ENCODE assay signal across 14 cellular contexts in the genomic region with DNA sequence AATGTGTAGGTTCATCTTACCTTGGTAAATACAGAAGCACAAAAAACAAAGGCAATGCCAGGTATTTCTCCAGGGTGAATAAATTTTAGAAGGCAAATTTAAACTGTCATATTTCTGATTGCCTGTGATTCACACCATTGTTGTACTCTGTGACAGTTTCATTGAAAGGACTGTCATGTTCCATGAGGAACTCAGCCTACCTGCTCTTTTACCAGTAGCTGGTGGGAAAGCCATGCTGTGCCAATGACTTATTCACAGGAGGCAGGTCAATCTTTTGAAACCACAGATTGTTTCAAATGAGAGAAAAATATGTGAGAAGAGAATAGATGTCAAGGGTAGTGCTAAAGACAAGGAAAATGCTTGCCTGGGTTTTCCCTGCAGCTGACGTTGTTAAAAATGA.
DNase-seq lines count a peak whose midpoint lies in the region; ATAC-seq and TF ChIP-seq lines count a peak whose summit lies in the region.
"Had no signal": no experiment of that assay in that cellular context is flagged by ENCODE, and none has a peak within 500 bp of the region (broad histone marks: within the 10 kb centered on the region; RNA-seq: fewer than 3 reads in every experiment).

No MANE protein-coding gene starts in this region.

- no peaks in the 10 kb centered on the region for H3K4me1 Mint-ChIP-seq in CD8-positive, alpha-beta T cell (ENCODE audit: low read depth)
- no peaks in the 10 kb centered on the region for H3K4me1 Mint-ChIP-seq in effector memory CD8-positive, alpha-beta T cell (ENCODE audit: low read depth in 2 of 2)
- H3K4me1 Mint-ChIP-seq: CD4-positive, alpha-beta memory T cell had no signal

- no peaks in the 10 kb centered on the region for H3K27me3 Mint-ChIP-seq in CD8-positive, alpha-beta T cell (ENCODE audit: low read depth)
- H3K27me3 Mint-ChIP-seq in effector memory CD8-positive, alpha-beta T cell: peaks cover 0 to 5% of the 10 kb centered on the region in 2 donors

- H4K20me1 ChIP-seq in hepatocyte (ENCODE audit: insufficient read depth, poor library complexity, severe bottlenecking): no peaks in the 10 kb centered on the region

- H3K9me3 Mint-ChIP-seq in CD8-positive, alpha-beta T cell: peaks cover 4% of the 10 kb centered on the region
- no peaks in the 10 kb centered on the region for H3K9me3 Mint-ChIP-seq in effector memory CD8-positive, alpha-beta T cell

- H3K27ac ChIP-seq in left lung (no peak overlapping the region), hepatocyte (no peak overlapping the region)
- no peak overlapping the region for H3K27ac ChIP-seq in CD8-positive, alpha-beta T cell (ENCODE audit: low read depth, low read length)
- H3K27ac ChIP-seq: GM23248 had no signal

- H3K36me3 ChIP-seq in endocrine pancreas (ENCODE audit: control insufficient read depth, insufficient read depth, low read length): no peaks in the 10 kb centered on the region
- H3K36me3 ChIP-seq in left lung: no peaks in the 10 kb centered on the region
- no peaks in the 10 kb centered on the region for H3K36me3 ChIP-seq in CD8-positive, alpha-beta T cell (ENCODE audit: insufficient read depth, low read length)
- H3K36me3 ChIP-seq in hepatocyte (replicated peaks; ENCODE audit: insufficient read depth, low read depth): peaks cover 5% of the 10 kb centered on the region

- H3K9me2 ChIP-seq in hepatocyte (replicated peaks; ENCODE audit: insufficient read depth): no peaks in the 10 kb centered on the region

- DNase-seq in left lung (no peak), putamen (ENCODE audit: low spot score) (peak; percentile 60), hepatocyte (ENCODE audit: low spot score) (no peak)
- DNase-seq in CD8-positive, alpha-beta T cell: no peak
- no peak for DNase-seq in effector memory CD8-positive, alpha-beta T cell
- DNase-seq: C1 segment of cervical spinal cord; Caco-2; CD4-positive, alpha-beta memory T cell; DMS153; DND-41; GM23248; H7; HCEC 1CT had no signal

- intact Hi-C loops in left lung (cut with DNase I): no loop called here
- intact Hi-C loops in CD8-positive, alpha-beta T cell (cut with DNase I, micrococcal nuclease): no loop called here

- no peaks in the 10 kb centered on the region for H3K27me3 ChIP-seq in endocrine pancreas (ENCODE audit: control insufficient read depth, insufficient read depth, low read length)
- H3K27me3 ChIP-seq in left lung: no peaks in the 10 kb centered on the region
- no peaks in the 10 kb centered on the region for H3K27me3 ChIP-seq in CD8-positive, alpha-beta T cell (ENCODE audit: insufficient read depth, low read length)
- no peaks in the 10 kb centered on the region for H3K27me3 ChIP-seq in hepatocyte

- H2AFZ ChIP-seq in hepatocyte: no peak overlapping the region
- H2AFZ ChIP-seq: GM23248 had no signal

- no peak overlapping the region for H3K9ac ChIP-seq in endocrine pancreas (ENCODE audit: control insufficient read depth, insufficient read depth, low read length)
- H3K9ac ChIP-seq: GM23248 had no signal

- H3K9me3 ChIP-seq in endocrine pancreas (ENCODE audit: control insufficient read depth, low read length) (no peaks in the 10 kb centered on the region), left lung (no peaks in the 10 kb centered on the region), hepatocyte (ENCODE audit: low read depth) (no peaks in the 10 kb centered on the region)
- H3K9me3 ChIP-seq in CD8-positive, alpha-beta T cell (ENCODE audit: low read length): no peaks in the 10 kb centered on the region
- H3K9me3 ChIP-seq: Caco-2 had no signal

- H3K4me3 Mint-ChIP-seq in CD8-positive, alpha-beta T cell: no peak overlapping the region
- H3K4me3 Mint-ChIP-seq in effector memory CD8-positive, alpha-beta T cell: no peak overlapping the region
- H3K4me3 Mint-ChIP-seq: CD4-positive, alpha-beta memory T cell had no signal

- H3K36me3 Mint-ChIP-seq in CD8-positive, alpha-beta T cell: no peaks in the 10 kb centered on the region
- no peaks in the 10 kb centered on the region for H3K36me3 Mint-ChIP-seq in effector memory CD8-positive, alpha-beta T cell (ENCODE audit: insufficient read depth)
- H3K36me3 Mint-ChIP-seq: CD4-positive, alpha-beta memory T cell had no signal

- H3K4me3 ChIP-seq in endocrine pancreas (ENCODE audit: control insufficient read depth, insufficient read depth, low read length): peak overlapping the region; percentile 34
- H3K4me3 ChIP-seq in left lung: no peak overlapping the region
- H3K4me3 ChIP-seq in CD8-positive, alpha-beta T cell (ENCODE audit: low read depth, low read length): no peak overlapping the region
- no peak overlapping the region for H3K4me3 ChIP-seq in hepatocyte
- H3K4me3 ChIP-seq: GM23248 had no signal

- H3K4me1 ChIP-seq in endocrine pancreas (ENCODE audit: control insufficient read depth, insufficient read depth, low read length) (no peaks in the 10 kb centered on the region), left lung (peaks cover 0 to 6% of the 10 kb centered on the region in 2 donors), hepatocyte (ENCODE audit: insufficient read depth) (no peaks in the 10 kb centered on the region)
- no peaks in the 10 kb centered on the region for H3K4me1 ChIP-seq in CD8-positive, alpha-beta T cell (ENCODE audit: insufficient read depth, low read length)
- H3K4me1 ChIP-seq: Caco-2 had no signal

- 95% methylated on average over 1 of the region's 1 CpG for WGBS in hepatocyte (ENCODE audit: low lambda C conversion rate, missing lambda C conversion rate)

- H3K79me2 ChIP-seq in hepatocyte: no peaks in the 10 kb centered on the region

- H3K4me2 ChIP-seq in hepatocyte: no peak overlapping the region

- no peak for TF ChIP-seq CTCF in left lung (IDR thresholded peaks at IDR 0.05)
- no peak for TF ChIP-seq CTCF in CD8-positive, alpha-beta T cell (IDR thresholded peaks at IDR 0.05)
- TF ChIP-seq CTCF in hepatocyte (IDR thresholded peaks at IDR 0.05; ENCODE audit: poor library complexity): no peak

- POLR2A ChIA-PET in CD8-positive, alpha-beta T cell (lab: Charles Lee): no interaction called here

- no peak overlapping the region for H3K27ac Mint-ChIP-seq in CD8-positive, alpha-beta T cell
- H3K27ac Mint-ChIP-seq in effector memory CD8-positive, alpha-beta T cell: no peak overlapping the region
- H3K27ac Mint-ChIP-seq: CD4-positive, alpha-beta memory T cell had no signal

- ATAC-seq in left lung: peak; percentile 48
- no peak for ATAC-seq in CD8-positive, alpha-beta T cell
- no peak for ATAC-seq in effector memory CD8-positive, alpha-beta T cell (replicated peaks)

- CTCF ChIA-PET in CD8-positive, alpha-beta T cell (lab: Charles Lee): no interaction called here
